Comparison of ENCODE assay signal across 8 cellular contexts in genomic region chr2:219452361-219453317, GRCh38. TPM values are rescaled to one million over a fixed set of nuclear protein-coding genes. Genes with fewer than 3 reads are reported as not detected.
DNase-seq lines count a peak whose midpoint lies in the region; ATAC-seq and TF ChIP-seq lines count a peak whose summit lies in the region.

No MANE protein-coding gene starts in this region.

- peak overlapping the region; percentile 64 for H3K4me3 Mint-ChIP-seq in MCF 10A (ENCODE audit: unreplicated experiment)

- BruUV-seq in MCF 10A (replicated peaks; lab: Mats Ljungman, UMichigan), result no TSS peak

- TF ChIP-seq CTCF in MCF 10A (IDR thresholded peaks at IDR 0.05; ENCODE audit: unreplicated experiment), result no peak
- TF ChIP-seq CTCF in transverse colon (IDR thresholded peaks at IDR 0.05), result no peak

- no peak overlapping the region for H3K4me3 ChIP-seq in transverse colon

- peak overlapping the region; percentile 83 for H3K27ac Mint-ChIP-seq in MCF 10A (ENCODE audit: low read depth, unreplicated experiment)

- peak; percentile 95 for TF ChIP-seq EP300 in transverse colon (IDR thresholded peaks at IDR 0.05; ENCODE audit: low read depth)

- TF ChIP-seq POLR2A in transverse colon (IDR thresholded peaks at IDR 0.05), result peak; percentile 31

- ATAC-seq in GM21423 (IDR thresholded peaks at IDR 0.05; ENCODE audit: unreplicated experiment) (no peak), GM19455 (IDR thresholded peaks at IDR 0.05; ENCODE audit: unreplicated experiment) (no peak)

- no peaks in the 10 kb centered on the region for H3K36me3 Mint-ChIP-seq in MCF 10A (ENCODE audit: insufficient read depth, unreplicated experiment)

- no peaks in the 10 kb centered on the region for H3K9me3 ChIP-seq in transverse colon

- POLR2A ChIA-PET in MCF 10A (lab: Yijun Ruan, JAX), result interaction anchor here (0.7 to 2.1 kb wide), 15 partner anchors 10 to 298 kb away, joined by 3 to 17 read pairs (median 3); partner anchors contain the start of genes CHPF, CNPPD1, DNAJB2 and GMPPA

- WGBS in transverse colon (ENCODE audit: low coverage in 1 of 2), 2 donors, result 69 to 72% methylated on average over 5 to 23 of the region's 23 CpGs

- H3K27ac ChIP-seq in transverse colon, result peak overlapping the region; percentile 83 to 96 (median 85)

- intact Hi-C loops in MCF 10A (cut with micrococcal nuclease) (loop anchor here (2.0 kb wide), 1 partner anchor 46 kb away; the partner anchor contains the start of gene GMPPA), transverse colon (cut with DNase I; ENCODE audit: low total_unique reads) (loop anchor here (5.0 kb wide), 1 partner anchor 45 kb away; no protein-coding TSS in a partner anchor)

- CTCF ChIA-PET in MCF 10A (lab: Yijun Ruan, JAX), result interaction anchor here (0.6 to 4.2 kb wide), 13 partner anchors 12 to 414 kb away, joined by 3 to 33 read pairs (median 3); a partner anchor contains a TSS

- in situ Hi-C loops in transverse colon (cut with MboI; ENCODE audit: low pct_ligation_motif_present in 1 of 4, low pct_unique_long_range_greater_than_20kb in 1 of 4, low sequenced_read_pairs in 3 of 4), result no loop called here

- peaks cover 24% of the 10 kb centered on the region for H3K4me1 Mint-ChIP-seq in MCF 10A (ENCODE audit: insufficient read depth, unreplicated experiment)

- peaks cover 36% of the 10 kb centered on the region for H3K27me3 ChIP-seq in transverse colon

- no peaks in the 10 kb centered on the region for H3K27me3 Mint-ChIP-seq in MCF 10A (ENCODE audit: insufficient read depth, unreplicated experiment)

- no peaks in the 10 kb centered on the region for H3K36me3 ChIP-seq in transverse colon

- H3K4me1 ChIP-seq in transverse colon, result peaks cover 0 to 13% (median 8%) of the 10 kb centered on the region in 4 donors

- no peaks in the 10 kb centered on the region for H3K9me3 Mint-ChIP-seq in MCF 10A (ENCODE audit: unreplicated experiment)

- DNase-seq in HT1080 (ENCODE audit: low read depth) (peak; percentile 95), MCF 10A (ENCODE audit: unreplicated experiment) (peak; percentile 99), kidney glomerular epithelial cell (lab: John Stamatoyannopoulos, UW) (peak; percentile 85), transverse colon (peak; percentile 39), OCI-M1 (lab: John Stamatoyannopoulos, UW) (no peak), NCI-H526 treated with DMSO at 0.1 percent for 48 hours (lab: John Stamatoyannopoulos, UW) (no peak)

RNA-seq across cellular contexts. Expression of gene SPEG, which starts 18.0 kb away (rescaled TPM):
- 20.6 and 23.0 TPM in 2 replicates for total RNA-seq in HT1080 (2014; rRNA removed; shearing (Covaris generic))
- 11.0 and 12.6 TPM in 2 replicates for polyA plus RNA-seq in HT1080 (2015; cell fraction: cytosol; rRNA removed)
- 98.0 and 108 TPM in 2 replicates for polyA plus RNA-seq in HT1080 (2015; cell fraction: nucleus; rRNA removed)
- total RNA-seq in MCF 10A (2022), result 23.3 and 25.7 TPM in 2 replicates
- total RNA-seq in transverse colon, result 10 to 100 TPM; 26.5 to 95.8 (median 48.5) TPM

RNA-seq across cellular contexts. Expression of gene DES, which starts 34.5 kb away (rescaled TPM):
- not detected in 2 replicates for total RNA-seq in HT1080 (2014; rRNA removed; shearing (Covaris generic))
- 0.03 and 0.47 TPM in 2 replicates for polyA plus RNA-seq in HT1080 (2015; cell fraction: cytosol; rRNA removed)
- polyA plus RNA-seq in HT1080 (2015; cell fraction: nucleus; rRNA removed), result 0.10 TPM in 1 of 2 replicates, not detected in the other
- total RNA-seq in MCF 10A (2022) (not detected in 2 replicates), transverse colon (over 10,000 TPM in 1 of 4 donors, 1,000 to 10,000 TPM in 2, 100 to 1,000 TPM in 1; 1,000 to 12,373 (median 1,519) TPM)

RNA-seq across cellular contexts. Expression of gene GMPPA, which starts 46.1 kb away (rescaled TPM):
- total RNA-seq in HT1080 (2014; rRNA removed; shearing (Covaris generic)), result 40.0 and 47.8 TPM in 2 replicates
- polyA plus RNA-seq in HT1080 (2015; cell fraction: cytosol; rRNA removed), result 30.3 and 32.2 TPM in 2 replicates
- polyA plus RNA-seq in HT1080 (2015; cell fraction: nucleus; rRNA removed), result 57.6 and 61.8 TPM in 2 replicates
- 70.7 and 80.2 TPM in 2 replicates for total RNA-seq in MCF 10A (2022)
- 10 to 100 TPM; 25.1 to 41.1 (median 36.4) TPM for total RNA-seq in transverse colon

Comparison
In these comparisons a context has a peak if more than half of its experiments do, and no peak if none do; other contexts are left out.
1. DNase-seq: peak in HT1080 (single experiment), MCF 10A (single experiment), kidney glomerular epithelial cell (single experiment) and transverse colon (single experiment); none in OCI-M1 (single experiment) and NCI-H526 treated with DMSO at 0.1 percent for 48 hours (single experiment).
2. RNA of gene DES, which starts 34.5 kb away (total RNA-seq): 1,000 to 12,373 TPM in transverse colon; not detected in HT1080 and not detected in MCF 10A; every median in the first group is over 1,000 times any median in the second.